In genomic region chr5:6552612-6553011, GRCh38 we compare ENCODE assay signal across 5 cellular contexts.
"Had no signal": no experiment of that assay in that cellular context is flagged by ENCODE, and none has a peak within 500 bp of the region (broad histone marks: within the 10 kb centered on the region; RNA-seq: fewer than 3 reads in every experiment).

No MANE protein-coding gene starts in this region.

- H3K27ac ChIP-seq: GM23248 had no signal

- ATAC-seq: K562 had no signal

- H3K4me3 Mint-ChIP-seq: H9 had no signal

- DNase-seq: GM23248, H9, HCEC 1CT, IMR-90 had no signal

- H3K4me1 Mint-ChIP-seq: H9 had no signal

- H3K4me3 ChIP-seq: GM23248, K562 had no signal

- H2AFZ ChIP-seq: GM23248 had no signal
